8 cellular contexts compared by ENCODE assay signal in the genomic region with DNA sequence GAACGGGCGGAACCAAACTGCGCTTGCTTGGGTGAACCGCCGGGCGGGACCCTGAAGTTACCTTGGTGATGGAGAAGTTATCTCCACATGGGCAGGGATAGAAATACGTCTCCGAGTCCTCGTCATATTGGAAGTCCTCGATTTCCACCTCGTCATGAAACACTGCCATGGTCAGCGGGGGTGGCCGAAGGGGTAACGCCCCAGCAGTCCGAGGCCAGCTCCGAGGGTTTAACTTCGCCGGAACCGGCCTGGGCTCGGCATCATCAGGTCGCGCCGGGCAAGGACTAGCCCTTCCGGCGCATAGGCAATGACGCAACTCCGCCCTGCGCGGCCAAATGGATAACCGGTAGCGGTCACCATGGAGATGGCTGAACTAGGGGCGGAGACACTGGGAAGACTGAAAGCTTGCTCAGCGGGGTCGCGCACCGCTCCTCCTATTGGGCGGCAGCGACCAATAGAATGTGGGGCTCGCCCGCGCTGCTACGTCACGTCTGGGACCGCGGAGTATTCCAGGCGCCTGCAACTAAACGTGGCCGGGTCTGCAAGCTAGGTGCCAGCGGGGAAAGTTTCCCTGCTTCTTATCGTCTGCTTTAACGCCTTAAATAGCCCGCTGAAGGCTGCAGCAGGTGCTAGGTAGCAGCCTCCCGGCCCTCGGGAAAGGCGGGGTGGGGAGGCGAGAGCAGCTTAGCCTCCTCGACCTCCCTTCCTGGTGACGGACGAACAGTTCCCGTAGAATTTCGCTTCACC. TPM values are rescaled to one million over a fixed set of nuclear protein-coding genes. Genes with fewer than 3 reads are reported as not detected.
DNase-seq lines count a peak whose midpoint lies in the region; ATAC-seq, FAIRE-seq and TF ChIP-seq lines count a peak whose summit lies in the region.

TSS of gene DPH3 (minus strand) at position 236 of the 747 bp plus-strand sequence. CDS start at position 169, 67 bp downstream.
TSS of gene OXNAD1 (plus strand) at position 505 of the 747 bp plus-strand sequence. CDS start 5,741 bp downstream, outside the sequence.

- TF ChIP-seq CTCF in astrocyte (IDR thresholded peaks at IDR 0.05; ENCODE audit: insufficient read depth, low read depth, low read length), result no peak

- peak within 1 kb of the TSS; percentile 89 for H3K4me2 ChIP-seq in astrocyte (ENCODE audit: low read length)

- H3K4me3 Mint-ChIP-seq in astrocyte (ENCODE audit: unreplicated experiment), result peak within 1 kb of the TSS; percentile 90

- peaks cover 7% of the 10 kb centered on the region for H3K4me1 Mint-ChIP-seq in astrocyte (ENCODE audit: low read depth, unreplicated experiment)

- DNase-seq in NCI-H2029 (lab: John Stamatoyannopoulos, UW), result peak; percentile 100
- DNase-seq in T-helper 22 cell (ENCODE audit: low read depth), result peak; percentile 99
- peak; percentile 98 for DNase-seq in astrocyte (ENCODE audit: low read depth)
- peak; percentile 97 for DNase-seq in hepatic stellate cell (ENCODE audit: low spot score)
- DNase-seq in aorta, result peak; percentile 100

- TF ChIP-seq POLR2A in GM18505 (IDR thresholded peaks at IDR 0.05; ENCODE audit: borderline replicate concordance, extremely low read depth, insufficient read depth, insufficient read length), result peak; percentile 78

- H3K27ac Mint-ChIP-seq in astrocyte (ENCODE audit: unreplicated experiment), result peak within 1 kb of the TSS; percentile 99

- H3K4me1 ChIP-seq in astrocyte (ENCODE audit: insufficient read depth, low read length), result peaks cover 5% of the 10 kb centered on the region
- H3K4me1 ChIP-seq in rectal smooth muscle tissue (ENCODE audit: control insufficient read depth, insufficient read depth, low read length), result no peaks in the 10 kb centered on the region
- H3K4me1 ChIP-seq in aorta (ENCODE audit: control insufficient read depth in 1 of 2, insufficient read depth in 2 of 2, low read length in 2 of 2), result peaks cover 0 to 6% of the 10 kb centered on the region in 2 donors

- no peaks in the 10 kb centered on the region for H3K9me3 ChIP-seq in astrocyte (ENCODE audit: insufficient read depth, low read depth, low read length)
- no peaks in the 10 kb centered on the region for H3K9me3 ChIP-seq in aorta (ENCODE audit: control insufficient read depth, low read length)

- H2AFZ ChIP-seq in astrocyte (ENCODE audit: low read depth, low read length), result peak within 1 kb of the TSS; percentile 95

- H3K27ac ChIP-seq in astrocyte (ENCODE audit: low read depth, low read length), result peak within 1 kb of the TSS; percentile 93
- peak within 1 kb of the TSS; percentile 86 for H3K27ac ChIP-seq in rectal smooth muscle tissue (ENCODE audit: low read depth, low read length)
- peak within 1 kb of the TSS; percentile 40 to 97 for H3K27ac ChIP-seq in aorta (ENCODE audit: low read depth in 1 of 2, low read length in 2 of 2)

- H3K79me2 ChIP-seq in astrocyte (ENCODE audit: insufficient read depth, low read length), result peaks cover 64% of the 10 kb centered on the region

- no peaks in the 10 kb centered on the region for H3K9me3 Mint-ChIP-seq in astrocyte (ENCODE audit: unreplicated experiment)

- no peaks in the 10 kb centered on the region for H3K27me3 Mint-ChIP-seq in astrocyte (ENCODE audit: low read depth, unreplicated experiment)

- H3K4me3 ChIP-seq in astrocyte (ENCODE audit: insufficient read depth, low read depth, low read length) (peak within 1 kb of the TSS; percentile 96), rectal smooth muscle tissue (ENCODE audit: low read length) (peak within 1 kb of the TSS; percentile 97), aorta (ENCODE audit: low read length in 2 of 2) (peak within 1 kb of the TSS; percentile 53 to 81)

- H3K9ac ChIP-seq in astrocyte (ENCODE audit: low read length) (peak within 1 kb of the TSS; percentile 98), rectal smooth muscle tissue (ENCODE audit: low read length) (peak within 1 kb of the TSS; percentile 71)

- peaks cover 19% of the 10 kb centered on the region for H4K20me1 ChIP-seq in astrocyte (ENCODE audit: insufficient read depth, low read length)

- 0% methylated on average over 61 of the region's 61 CpGs for WGBS in aorta, 2 donors

- FAIRE-seq in astrocyte (lab: Jason Lieb, UNC), result peak; percentile 73

- H3K27me3 ChIP-seq in astrocyte (ENCODE audit: insufficient read depth, low read length) (no peaks in the 10 kb centered on the region), rectal smooth muscle tissue (ENCODE audit: control insufficient read depth, insufficient read depth, low read length) (no peaks in the 10 kb centered on the region), aorta (ENCODE audit: control insufficient read depth in 1 of 2, insufficient read depth in 2 of 2, low read length in 1 of 2) (no peaks in the 10 kb centered on the region)

- intact Hi-C loops in aorta (cut with DNase I), result loop anchor here (5.0 kb wide), 1 partner anchor 287 kb away; no protein-coding TSS in a partner anchor

- H3K36me3 Mint-ChIP-seq in astrocyte (ENCODE audit: low read depth, unreplicated experiment), result peaks cover 4% of the 10 kb centered on the region

- H3K36me3 ChIP-seq in astrocyte (ENCODE audit: insufficient read depth, low read length), result peaks cover 3% of the 10 kb centered on the region
- no peaks in the 10 kb centered on the region for H3K36me3 ChIP-seq in rectal smooth muscle tissue (ENCODE audit: control insufficient read depth, insufficient read depth, low read length)
- no peaks in the 10 kb centered on the region for H3K36me3 ChIP-seq in aorta (ENCODE audit: control insufficient read depth in 1 of 2, insufficient read depth in 2 of 2, low read length in 1 of 2)

- ATAC-seq in GM18505 (IDR thresholded peaks at IDR 0.05; ENCODE audit: unreplicated experiment) (peak; percentile 98), HG02973 (IDR thresholded peaks at IDR 0.05; ENCODE audit: unreplicated experiment) (peak; percentile 98), aorta (ENCODE audit: low FRiP score) (peak; percentile 100)

RNA-seq across cellular contexts. Expression of gene DPH3, which starts in this region (rescaled TPM):
- 55.3 and 61.5 TPM in 2 replicates for total RNA-seq in astrocyte
- 10 to 100 TPM; 19.7 to 31.0 TPM for total RNA-seq in aorta
- polyA plus RNA-seq in aorta, result 10 to 100 TPM; 14.0 to 49.6 TPM

RNA-seq across cellular contexts. Expression of gene OXNAD1, which starts in this region (rescaled TPM):
- total RNA-seq in astrocyte (10.5 and 10.6 TPM in 2 replicates), aorta (10 to 100 TPM in 1 of 2 donors, 1 to 10 TPM in 1; 7.4 to 10.3 TPM)
- polyA plus RNA-seq in aorta, result 1 to 10 TPM; 2.4 to 3.8 TPM

Comparison
In these comparisons a context has a peak if more than half of its experiments do, and no peak if none do; other contexts are left out.
1. Peak in every context shown above with its lines: DNase-seq, ATAC-seq, H3K4me3 ChIP-seq and H3K27ac ChIP-seq.